1 cellular context compared by ENCODE assay signal in the genomic region with DNA sequence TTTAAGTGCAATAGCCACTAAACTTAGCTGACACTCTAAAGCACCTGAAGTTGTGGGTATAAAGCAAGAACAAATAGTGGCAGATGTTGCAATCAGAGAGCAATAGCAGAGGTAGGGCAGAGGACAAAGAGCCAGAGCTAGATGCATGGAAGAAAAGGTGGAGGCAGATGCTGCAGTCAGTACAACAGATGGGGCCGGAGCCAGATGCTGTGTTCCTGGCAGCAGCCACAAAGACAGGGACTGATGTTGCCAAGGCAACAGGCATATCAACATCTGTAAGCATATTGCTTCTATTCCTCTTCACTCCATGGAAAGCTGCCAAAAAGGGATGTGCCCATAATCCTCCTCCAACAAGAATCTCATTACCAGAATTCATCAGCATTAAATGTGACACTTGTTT.
TF ChIP-seq lines count a peak whose summit lies in the region.

No MANE protein-coding gene starts in this region.

TF ChIP-seq in GM23338, 12 proteins besides CTCF, POLR2A, EP300 and RAD21 (continued from another document):
- TF ChIP-seq ZNF462 (CRISPR knock-in tag; IDR thresholded peaks at IDR 0.05) (no peak), EZH2 (IDR thresholded peaks at IDR 0.05; ENCODE audit: low read depth, unreplicated experiment) (no peak)
